ENCODE assay signal across 5 cellular contexts in the genomic region with DNA sequence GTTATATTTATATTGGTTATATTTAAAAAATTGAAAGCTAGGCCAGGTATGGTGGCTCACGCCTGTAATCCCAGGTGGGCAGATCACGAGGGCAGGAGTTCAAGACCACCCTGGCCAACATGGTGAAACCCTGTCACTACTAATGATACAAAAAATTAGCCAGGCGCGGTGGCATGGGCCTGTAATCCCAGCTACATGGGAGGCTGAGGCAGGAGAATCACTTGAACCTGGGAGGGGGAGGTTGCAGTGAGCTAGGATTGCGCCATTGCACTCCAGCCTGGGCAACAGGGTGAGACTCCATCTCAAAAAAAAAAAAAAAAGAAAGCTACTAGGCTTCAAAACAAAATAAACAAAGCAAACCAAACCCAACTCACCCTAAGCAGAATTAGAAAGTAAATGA.
DNase-seq lines count a peak whose midpoint lies in the region; ATAC-seq, FAIRE-seq and TF ChIP-seq lines count a peak whose summit lies in the region.
"Not testable (repeated sequence)": the region's sequence is repeated elsewhere in the genome, so short reads cannot be mapped to it uniquely, and the experiment has no call there.

No MANE protein-coding gene starts in this region.

- H2BK120ac ChIP-seq in trophoblast cell (ENCODE audit: insufficient read depth, low read length, poor library complexity), result peak overlapping the region; percentile 53

- H3K4me1 ChIP-seq in HCT116 (ENCODE audit: control insufficient read depth in 1 of 2, insufficient read depth in 2 of 2, low read length in 2 of 2) (peaks cover 19 to 45% of the 10 kb centered on the region in 2 experiments), HepG2 (ENCODE audit: insufficient read depth, low read length) (peaks cover 95% of the 10 kb centered on the region), trophoblast cell (ENCODE audit: control insufficient read depth in 1 of 2, insufficient read depth in 2 of 2, low read length in 2 of 2) (peaks cover 4 to 13% of the 10 kb centered on the region in 2 experiments)
- not testable (repeated sequence) for H3K4me1 ChIP-seq in Peyer's patch

- H3K27ac ChIP-seq in HCT116 (ENCODE audit: low read depth, low read length); trophoblast cell (ENCODE audit: low read depth, low read length): not testable (repeated sequence)
- H3K27ac ChIP-seq in Peyer's patch (peak overlapping the region in 3 of 4 donors; percentile 23 to 82 (median 77)), epithelial cell of prostate (peak overlapping the region; percentile 93), HepG2 (ENCODE audit: extremely low read length, insufficient read depth, low read length) (peak overlapping the region; percentile 93)

- H2BK5ac ChIP-seq in trophoblast cell (ENCODE audit: low read depth, low read length, poor library complexity), result not testable (repeated sequence)

- peak in 1 of 2 experiments; percentile 24; a peak in 1 of 4 replicates for TF ChIP-seq EP300 in HepG2 (IDR thresholded peaks at IDR 0.05; ENCODE audit: low read depth in 2 of 2, low read length in 2 of 2)
- TF ChIP-seq EP300 in HepG2 (CRISPR knock-in tag; IDR thresholded peaks at IDR 0.05; ENCODE audit: borderline replicate concordance), result not testable (repeated sequence)

- not testable (repeated sequence) for H3K14ac ChIP-seq in trophoblast cell (ENCODE audit: low read length)

- POLR2A ChIA-PET in HCT116 (lab: Charles Lee) (interaction anchor here (0.6 to 1.9 kb wide), 2 partner anchors 62 to 154 kb away, joined by 3 to 10 read pairs; no protein-coding TSS in a partner anchor), HepG2 (lab: Yijun Ruan, JAX) (interaction anchor here (2.3 kb wide), 1 partner anchor 154 kb away, joined by 12 read pairs; no protein-coding TSS in a partner anchor)

- peaks cover 19% of the 10 kb centered on the region for H3K79me1 ChIP-seq in trophoblast cell (ENCODE audit: low read length)

- 95% methylated on average over 5 of the region's 5 CpGs for WGBS in HepG2 (ENCODE audit: low lambda C conversion rate)
- no CpG with 5 or more reads among the region's 5 CpGs for WGBS in trophoblast cell (ENCODE audit: extremely low coverage, insufficient coverage, insufficient read length)

- peak overlapping the region; percentile 71 for H2AFZ ChIP-seq in HCT116 (ENCODE audit: low read depth, low read length, poor library complexity, severe bottlenecking)
- H2AFZ ChIP-seq in HepG2 (ENCODE audit: low read length); trophoblast cell (ENCODE audit: insufficient read depth, low read length, poor library complexity): not testable (repeated sequence)

- not testable (repeated sequence) for H3K4me2 ChIP-seq in HCT116 (ENCODE audit: low read length); HepG2 (ENCODE audit: low read depth, low read length); trophoblast cell (ENCODE audit: low read length)

- H4K20me1 ChIP-seq in HCT116 (ENCODE audit: insufficient read depth); HepG2 (ENCODE audit: insufficient read depth, low read length): not testable (repeated sequence)

- not testable (repeated sequence) for TF ChIP-seq RAD21 in HCT116 (IDR thresholded peaks at IDR 0.05; ENCODE audit: low read depth); HepG2 (CRISPR knock-in tag; IDR thresholded peaks at IDR 0.05)

- ATAC-seq in HCT116, HepG2: not testable (repeated sequence)

- not testable (repeated sequence) for TF ChIP-seq CTCF in HCT116 (IDR thresholded peaks at IDR 0.05 in 2 of 3, conservative IDR thresholded peaks at IDR 0.05 in 1 of 3; ENCODE audit: borderline replicate concordance in 1 of 3, insufficient read depth in 1 of 3, low read depth in 2 of 3, low read length in 2 of 3); Peyer's patch (IDR thresholded peaks at IDR 0.05); HepG2 (CRISPR knock-in tag; IDR thresholded peaks at IDR 0.05)

- not testable (repeated sequence) for H3K36me3 ChIP-seq in HCT116 (ENCODE audit: control insufficient read depth in 1 of 2, insufficient read depth in 2 of 2, low read length in 2 of 2); Peyer's patch; HepG2 (replicated peaks in 1 of 2; ENCODE audit: control insufficient read depth in 1 of 2, insufficient read depth in 2 of 2, low read length in 2 of 2); trophoblast cell (ENCODE audit: control insufficient read depth in 1 of 2, insufficient read depth in 2 of 2, low read length in 2 of 2)

- H3K4ac ChIP-seq in trophoblast cell (ENCODE audit: low read depth, low read length), result not testable (repeated sequence)

- not testable (repeated sequence) for H4K12ac ChIP-seq in trophoblast cell (ENCODE audit: low read depth, low read length)

- not testable (repeated sequence) for DNase-seq in HCT116 (ENCODE audit: low read depth, low spot score); Peyer's patch; epithelial cell of prostate (ENCODE audit: low read depth, low spot score); HepG2 (ENCODE audit: low spot score); trophoblast cell

- FAIRE-seq in HepG2 (lab: Jason Lieb, UNC), result not testable (repeated sequence)

- H2AK5ac ChIP-seq in trophoblast cell (ENCODE audit: low read length), result peak overlapping the region; percentile 53

- not testable (repeated sequence) for H3K4me3 ChIP-seq in HCT116 (replicated peaks in 1 of 2; ENCODE audit: low read depth in 1 of 2, low read length in 2 of 2); Peyer's patch; HepG2 (replicated peaks in 1 of 3; ENCODE audit: insufficient read depth in 1 of 3, low read depth in 2 of 3, low read length in 3 of 3); trophoblast cell (ENCODE audit: low read depth, low read length)

- peak overlapping the region; percentile 73 for H2BK12ac ChIP-seq in trophoblast cell (ENCODE audit: low read length)

- TF ChIP-seq POLR2A in HCT116 (IDR thresholded peaks at IDR 0.05; ENCODE audit: borderline replicate concordance, extremely low read depth, insufficient read depth, insufficient read length); Peyer's patch (IDR thresholded peaks at IDR 0.05); HepG2 (IDR thresholded peaks at IDR 0.05; ENCODE audit: insufficient read depth in 1 of 2, low read depth in 2 of 2, low read length in 2 of 2): not testable (repeated sequence)

- CTCF ChIA-PET in HCT116 (lab: Charles Lee); HepG2 (lab: Yijun Ruan, JAX; ENCODE audit: low intra/inter-chr PET ratio, low total read pairs): not testable (repeated sequence)

- H4K8ac ChIP-seq in trophoblast cell (ENCODE audit: low read depth, low read length), result not testable (repeated sequence)

- H3K23ac ChIP-seq in trophoblast cell (ENCODE audit: low read length), result not testable (repeated sequence)

- intact Hi-C loops in HCT116 (cut with micrococcal nuclease), result loop anchor here (5.0 to 10.0 kb wide), 3 partner anchors 61 to 153 kb away; a partner anchor contains a TSS
- intact Hi-C loops in HepG2 (cut with micrococcal nuclease; ENCODE audit: unreplicated experiment), result not testable (repeated sequence)

- H3K18ac ChIP-seq in trophoblast cell (ENCODE audit: low read length), result not testable (repeated sequence)

- not testable (repeated sequence) for H3K9me3 ChIP-seq in HCT116 (ENCODE audit: control insufficient read depth in 1 of 2, insufficient read depth in 1 of 2, low read depth in 1 of 2, low read length in 2 of 2); Peyer's patch; HepG2 (ENCODE audit: low read length); trophoblast cell (ENCODE audit: insufficient read depth, low read depth, low read length)

- in situ Hi-C loops in HepG2 (cut with HindIII; ENCODE audit: extremely low pct_ligation_motif_present, low pct_unique_long_range_greater_than_20kb), result not testable (repeated sequence)

- not testable (repeated sequence) for H3K79me2 ChIP-seq in HCT116 (ENCODE audit: insufficient read depth, low read length); HepG2 (ENCODE audit: insufficient read depth, low read length); trophoblast cell (ENCODE audit: control insufficient read depth, insufficient read depth, low read length, poor library complexity)

- H4K91ac ChIP-seq in trophoblast cell (ENCODE audit: low read depth, low read length), result peak overlapping the region; percentile 57

- not testable (repeated sequence) for H3K9ac ChIP-seq in HCT116 (ENCODE audit: low read length); HepG2 (ENCODE audit: insufficient read depth, low read depth, low read length); trophoblast cell (ENCODE audit: low read length)

- RAD21 ChIA-PET in HCT116 (lab: Charles Lee; ENCODE audit: low non-redundant PET in 1 of 2, low total read pairs in 2 of 2, uncharacterized antibody in 2 of 2, unreplicated experiment in 2 of 2), result not testable (repeated sequence)

- not testable (repeated sequence) for H3K9me2 ChIP-seq in HCT116 (ENCODE audit: insufficient read depth)

- not testable (repeated sequence) for H3K27me3 ChIP-seq in HCT116 (ENCODE audit: insufficient read depth, low read length); Peyer's patch; HepG2 (ENCODE audit: control insufficient read depth in 1 of 2, insufficient read depth in 2 of 2, low read length in 2 of 2); trophoblast cell (ENCODE audit: insufficient read depth, low read length)

- not testable (repeated sequence) for BruUV-seq in HCT116 (replicated peaks; lab: Mats Ljungman, UMichigan); HepG2 (replicated peaks; lab: Mats Ljungman, UMichigan)

TF ChIP-seq in HepG2, 621 proteins besides CTCF, POLR2A, EP300 and RAD21 (continues in another document):
- TF ChIP-seq, protein P1, sequence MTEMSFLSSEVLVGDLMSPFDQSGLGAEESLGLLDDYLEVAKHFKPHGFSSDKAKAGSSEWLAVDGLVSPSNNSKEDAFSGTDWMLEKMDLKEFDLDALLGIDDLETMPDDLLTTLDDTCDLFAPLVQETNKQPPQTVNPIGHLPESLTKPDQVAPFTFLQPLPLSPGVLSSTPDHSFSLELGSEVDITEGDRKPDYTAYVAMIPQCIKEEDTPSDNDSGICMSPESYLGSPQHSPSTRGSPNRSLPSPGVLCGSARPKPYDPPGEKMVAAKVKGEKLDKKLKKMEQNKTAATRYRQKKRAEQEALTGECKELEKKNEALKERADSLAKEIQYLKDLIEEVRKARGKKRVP (CRISPR knock-in tag; IDR thresholded peaks at IDR 0.05), result 0 out of 4 replicates have a peak, but pooled peaks of 1 of the 2 experiments have one; percentile 23
- peak; percentile 53; the same call in 1 of the 2 replicates for TF ChIP-seq FOXK1 (CRISPR knock-in tag; IDR thresholded peaks at IDR 0.05; ENCODE audit: borderline replicate concordance, low read depth)
